ENCODE assay signal across 21 cellular contexts in the genomic region with DNA sequence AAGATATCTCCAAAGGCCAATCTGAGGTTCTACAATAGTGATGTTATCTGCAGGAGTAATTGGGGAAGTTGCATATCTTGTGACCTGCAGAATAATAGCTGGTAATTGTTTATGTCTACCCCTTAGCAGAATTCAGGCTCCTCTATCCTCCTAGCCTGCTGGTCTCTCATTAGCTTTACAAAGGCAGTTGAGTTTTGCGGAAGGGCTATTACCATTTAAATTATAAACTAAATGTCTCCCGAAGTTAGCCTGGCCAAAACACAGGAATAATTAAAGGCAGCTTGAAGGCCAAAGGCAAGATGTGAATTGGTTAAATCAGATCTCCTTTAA.
"Had no signal": no experiment of that assay in that cellular context is flagged by ENCODE, and none has a peak within 500 bp of the region (broad histone marks: within the 10 kb centered on the region; RNA-seq: fewer than 3 reads in every experiment).

No MANE protein-coding gene starts in this region.

- H3K4me3 ChIP-seq: colonic mucosa, left ventricle myocardium inferior, lower lobe of right lung, neural progenitor cell, pancreas had no signal

- H3K4me1 ChIP-seq: colonic mucosa, foreskin keratinocyte, neural progenitor cell, pancreas had no signal

- ATAC-seq: foreskin keratinocyte; left cardiac atrium; lower lobe of right lung; natural killer cell treated with Interleukin-12 subunit alpha and Interleukin-12 subunit beta and Interleukin-15 and Interleukin-18, amount 100 ng/mL, for 72 hours; pancreas; right cardiac atrium had no signal

- H3K27ac ChIP-seq: colonic mucosa, foreskin keratinocyte, left ventricle myocardium inferior, lower lobe of right lung, neural progenitor cell, pancreas had no signal

- H3K27me3 Mint-ChIP-seq: progenitor cell of endocrine pancreas had no signal

- H3K27ac Mint-ChIP-seq: immature natural killer cell; memory B cell; natural killer cell treated with Interleukin-12 subunit alpha and Interleukin-12 subunit beta and Interleukin-15 and Interleukin-18, amount 100 ng/mL, for 72 hours; neural progenitor cell; progenitor cell of endocrine pancreas; type B pancreatic cell had no signal

- H3K4me3 Mint-ChIP-seq: immature natural killer cell; memory B cell; natural killer cell treated with Interleukin-12 subunit alpha and Interleukin-12 subunit beta and Interleukin-15 and Interleukin-18, amount 100 ng/mL, for 72 hours; neural progenitor cell; type B pancreatic cell had no signal

- H3K9me3 ChIP-seq: colonic mucosa, left ventricle myocardium inferior, lower lobe of right lung, pancreas had no signal

- DNase-seq: colonic mucosa; dermis blood vessel endothelial cell; erythroblast; foreskin keratinocyte; immature natural killer cell; kidney; left cardiac atrium; left ventricle myocardium inferior; lower lobe of right lung; midbrain; occipital lobe; pancreas; right cardiac atrium; small intestine; stimulated activated CD4-positive, alpha-beta T cell treated with anti-CD3 and anti-CD28 coated beads, Interleukin-12 subunit alpha, Interleukin-12 subunit beta, amount 100 ng/mL, for 4 hours; stimulated activated naive CD4-positive, alpha-beta T cell had no signal

- H3K9ac ChIP-seq: neural progenitor cell had no signal

- H3K36me3 ChIP-seq: colonic mucosa, left ventricle myocardium inferior, lower lobe of right lung, neural progenitor cell, pancreas had no signal

- H3K36me3 Mint-ChIP-seq: immature natural killer cell; memory B cell; natural killer cell treated with Interleukin-12 subunit alpha and Interleukin-12 subunit beta and Interleukin-15 and Interleukin-18, amount 100 ng/mL, for 72 hours; neural progenitor cell; type B pancreatic cell had no signal

- H2AFZ ChIP-seq: neural progenitor cell had no signal

- H3K9me3 Mint-ChIP-seq: immature natural killer cell; memory B cell; natural killer cell treated with Interleukin-12 subunit alpha and Interleukin-12 subunit beta and Interleukin-15 and Interleukin-18, amount 100 ng/mL, for 72 hours had no signal

- H3K27me3 ChIP-seq: colonic mucosa, foreskin keratinocyte, neural progenitor cell, pancreas had no signal

- H3K4me2 ChIP-seq: neural progenitor cell had no signal
